Comparison of ENCODE assay signal across 11 cellular contexts in the genomic region with DNA sequence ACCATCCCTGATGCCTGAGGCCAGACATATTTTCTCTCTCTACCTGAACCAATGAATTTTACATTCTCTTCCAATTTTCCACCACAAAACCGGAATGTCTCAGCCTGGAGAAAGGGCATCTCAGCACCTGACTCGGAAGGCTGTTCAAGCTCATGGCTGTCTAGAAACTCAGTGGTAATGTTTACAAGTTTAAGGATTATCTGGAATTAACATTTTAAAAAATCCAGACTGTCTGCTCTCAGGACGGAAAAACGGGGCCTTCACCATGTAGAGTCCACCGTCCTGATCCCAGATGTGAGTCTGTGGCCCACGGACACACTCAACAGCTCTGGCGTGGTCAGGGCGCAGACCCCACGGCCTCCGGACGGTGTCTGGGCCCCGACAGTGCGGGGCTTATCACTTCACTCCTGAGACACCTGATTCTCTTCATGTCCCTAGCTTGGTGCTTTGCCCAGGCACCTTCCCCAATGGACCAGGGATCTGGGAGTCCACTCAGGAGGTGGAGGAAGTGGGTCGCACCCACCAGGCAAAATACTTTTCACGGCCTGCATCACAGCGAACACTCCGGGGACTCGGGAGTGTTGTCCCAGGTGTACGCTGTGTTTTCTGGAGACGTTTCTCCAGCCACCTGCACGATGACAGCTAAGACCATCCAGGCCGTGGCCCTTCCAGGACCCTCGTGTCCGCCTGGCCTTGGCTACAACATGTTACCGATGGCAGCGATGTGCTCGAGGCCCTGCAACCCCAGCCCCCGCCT.
DNase-seq lines count a peak whose midpoint lies in the region; ATAC-seq and TF ChIP-seq lines count a peak whose summit lies in the region.
"Had no signal": no experiment of that assay in that cellular context is flagged by ENCODE, and none has a peak within 500 bp of the region (broad histone marks: within the 10 kb centered on the region; RNA-seq: fewer than 3 reads in every experiment).

No MANE protein-coding gene starts in this region.

- H3K36me3 Mint-ChIP-seq in type B pancreatic cell: peaks cover 15% of the 10 kb centered on the region

- H3K27me3 ChIP-seq in left lung: no peaks in the 10 kb centered on the region

- DNase-seq in Right ventricle myocardium inferior (ENCODE audit: missing footprints): peak; percentile 64
- DNase-seq in left cardiac atrium: no peak
- peak in 1 of 2 donors; percentile 43 for DNase-seq in left lung
- no peak for DNase-seq in type B pancreatic cell (ENCODE audit: extremely low spot score, unreplicated experiment)
- no peak for DNase-seq in NCI-H2081 (lab: John Stamatoyannopoulos, UW)
- no peak for DNase-seq in NCI-H1105 (lab: John Stamatoyannopoulos, UW)
- DNase-seq: NCI-H510A treated with DMSO at 0.1 percent for 48 hours, occipital lobe had no signal

- peak overlapping the region; percentile 6 for H3K4me3 Mint-ChIP-seq in type B pancreatic cell

- TF ChIP-seq CTCF in left lung (IDR thresholded peaks at IDR 0.05) (no peak), type B pancreatic cell (conservative IDR thresholded peaks at IDR 0.05) (no peak)

- H3K36me3 ChIP-seq in left lung: peaks cover 0 to 10% of the 10 kb centered on the region in 2 donors

- no peaks in the 10 kb centered on the region for H3K9me3 Mint-ChIP-seq in type B pancreatic cell
- H3K9me3 Mint-ChIP-seq: activated T-helper 2 cell treated with anti-CD3 and anti-CD28 coated beads, Interferon-gamma antibody, Interleukin-2, Interleukin-4, amounts not matched to agents 10 μg/mL and 5 μg/mL and 100 μg/mL, durations not matched to agents 14 hours and 24 hours and 36 hours had no signal

- H3K27ac Mint-ChIP-seq in type B pancreatic cell: peak overlapping the region; percentile 85

- H3K27ac ChIP-seq in angular gyrus (ENCODE audit: low read depth, low read length): peak overlapping the region; percentile 86
- H3K27ac ChIP-seq in left lung: peak overlapping the region; percentile 62 to 69

- no peaks in the 10 kb centered on the region for H3K27me3 Mint-ChIP-seq in type B pancreatic cell

- no peaks in the 10 kb centered on the region for H3K9me3 ChIP-seq in left lung

- peaks cover 72% of the 10 kb centered on the region for H3K4me1 Mint-ChIP-seq in type B pancreatic cell (ENCODE audit: unreplicated experiment)

- ATAC-seq in Right ventricle myocardium inferior (no peak), left cardiac atrium (no peak), left lung (no peak), GM18519 (IDR thresholded peaks at IDR 0.05; ENCODE audit: low FRiP score, unreplicated experiment) (no peak)

- no peak overlapping the region for H3K4me3 ChIP-seq in left lung

- H3K4me1 ChIP-seq in left lung: peaks cover 45 to 100% of the 10 kb centered on the region in 2 donors

- intact Hi-C loops in Right ventricle myocardium inferior (cut with DNase I) (no loop called here), left cardiac atrium (cut with DNase I) (no loop called here), left lung (cut with DNase I) (no loop called here)
